ENCODE assay signal across 9 cellular contexts in the genomic region with DNA sequence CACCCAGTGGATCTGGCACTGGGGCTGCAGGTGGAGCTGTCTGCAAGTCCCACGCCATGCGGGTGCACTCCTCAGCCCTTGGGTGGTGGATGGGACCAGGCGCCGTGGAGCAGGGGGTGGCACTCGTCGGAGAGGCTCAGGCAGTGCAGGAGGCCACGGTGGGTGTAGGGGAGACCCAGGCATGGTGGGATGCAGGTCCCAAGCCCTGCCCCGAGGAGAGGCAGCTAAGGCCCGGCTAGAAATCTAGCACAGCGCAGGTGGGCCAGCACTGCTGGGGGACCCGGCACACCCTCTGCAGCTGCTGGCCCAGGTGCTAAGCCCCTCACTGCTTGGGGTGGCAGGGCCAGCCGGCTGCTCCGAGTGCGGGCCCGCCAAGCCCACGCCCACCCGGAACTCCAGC. TPM values are rescaled to one million over a fixed set of nuclear protein-coding genes. Genes with fewer than 3 reads are reported as not detected.
"Had no signal": no experiment of that assay in that cellular context is flagged by ENCODE, and none has a peak within 500 bp of the region (broad histone marks: within the 10 kb centered on the region; RNA-seq: fewer than 3 reads in every experiment).

No MANE protein-coding gene starts in this region.

- H2AFZ ChIP-seq: GM23338 had no signal

- ATAC-seq: GM23338, HCT116 had no signal

- H3K27ac Mint-ChIP-seq: GM23338, HFFc6 had no signal

- H3K4me3 Mint-ChIP-seq: GM23338, H9, HFFc6 had no signal

- H3K4me2 ChIP-seq: GM23338 had no signal

- H3K4me3 ChIP-seq: GM23338 had no signal

- FAIRE-seq: H1, H54, HTR-8/SVneo had no signal

- DNase-seq: H9, HFFc6, IMR-90 had no signal

- H3K4me1 Mint-ChIP-seq: GM23338, H9 had no signal

RNA-seq across cellular contexts. Expression of a gene that starts 25.7 kb away (rescaled TPM):
- total RNA-seq: HT-29 had no signal
